ENCODE assay signal across 10 cellular contexts in the genomic region with DNA sequence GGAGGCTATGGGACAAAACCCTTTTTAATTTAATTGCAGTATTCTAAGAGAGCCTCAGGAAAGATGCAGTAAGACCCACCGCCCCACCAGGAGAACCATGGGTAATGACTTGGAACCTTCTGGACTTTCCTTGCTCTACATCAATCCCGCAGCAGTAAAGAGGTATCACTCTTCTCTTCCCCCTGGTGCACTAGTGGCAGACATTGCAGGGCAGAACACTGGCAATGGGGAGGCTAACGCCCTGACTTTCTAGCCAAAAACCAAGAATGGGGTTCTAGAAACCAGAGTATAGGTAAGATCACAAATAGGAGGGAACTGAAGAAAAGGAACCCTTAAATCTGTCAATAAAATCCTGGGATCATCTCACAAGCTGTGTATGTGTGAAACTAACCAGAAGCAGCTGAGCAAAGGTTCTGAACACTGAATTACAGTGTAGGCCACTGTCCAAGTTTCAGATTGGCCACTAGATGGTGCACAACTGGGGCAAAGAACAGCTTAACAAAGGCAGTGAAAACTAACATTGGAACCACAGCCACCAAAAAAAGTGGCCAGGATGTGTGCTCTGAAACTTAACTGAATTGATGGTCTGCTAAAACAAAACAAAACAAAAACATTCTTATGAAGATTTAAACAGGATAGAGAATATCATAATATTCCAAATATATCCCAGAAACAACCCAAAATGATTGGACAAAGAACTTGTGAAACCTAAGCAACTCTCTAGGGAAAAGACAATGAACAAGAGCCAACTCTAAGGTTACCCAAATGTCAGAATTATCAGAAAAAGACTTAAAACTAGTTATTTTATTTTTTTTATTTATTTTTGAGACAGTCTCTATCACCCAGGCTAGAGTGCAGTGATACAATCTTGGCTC. TPM values are rescaled to one million over a fixed set of nuclear protein-coding genes. Genes with fewer than 3 reads are reported as not detected.
DNase-seq lines count a peak whose midpoint lies in the region; ATAC-seq and TF ChIP-seq lines count a peak whose summit lies in the region.
"Had no signal": no experiment of that assay in that cellular context is flagged by ENCODE, and none has a peak within 500 bp of the region (broad histone marks: within the 10 kb centered on the region; RNA-seq: fewer than 3 reads in every experiment).

No MANE protein-coding gene starts in this region.

- no peaks in the 10 kb centered on the region for H3K27me3 Mint-ChIP-seq in T-cell

- no peak overlapping the region for H3K4me3 ChIP-seq in neutrophil (ENCODE audit: low read depth in 1 of 2, low read length in 1 of 2)

- no peak overlapping the region for H3K4me3 Mint-ChIP-seq in T-cell

- peaks cover 31% of the 10 kb centered on the region for H3K36me3 Mint-ChIP-seq in T-cell

- H3K36me3 ChIP-seq in neutrophil: peaks cover 36% of the 10 kb centered on the region

- H3K27ac ChIP-seq in epithelial cell of prostate (peak overlapping the region; percentile 69), neutrophil (no peak overlapping the region)

- no peaks in the 10 kb centered on the region for H3K27me3 ChIP-seq in neutrophil

- no peaks in the 10 kb centered on the region for H3K9me3 ChIP-seq in neutrophil

- CTCF ChIA-PET in T-cell (lab: Charles Lee): interaction anchor here in 1 of 2 donors (0.6 to 1.4 kb wide), 6 partner anchors 12 to 818 kb away, joined by 3 to 4 read pairs (median 3); no protein-coding TSS in a partner anchor

- DNase-seq in CMK (ENCODE audit: low read depth) (peak; percentile 21), LoVo (ENCODE audit: low spot score) (peak; percentile 58), T-cell (peak in 13 of 34 experiments; percentile 2 to 27 (median 7)), epithelial cell of prostate (ENCODE audit: low read depth, low spot score) (no peak), NCI-H187 treated with DMSO at 0.1 percent for 48 hours (lab: John Stamatoyannopoulos, UW) (no peak)
- DNase-seq: right cardiac atrium had no signal

- H3K9me3 Mint-ChIP-seq in T-cell: peaks cover 0 to 14% (median 12%) of the 10 kb centered on the region in 3 donors

- peak; percentile 58 for TF ChIP-seq CTCF in neutrophil (IDR thresholded peaks at IDR 0.05)

- no peak overlapping the region for H3K27ac Mint-ChIP-seq in T-cell

- H3K4me1 ChIP-seq in neutrophil (ENCODE audit: control insufficient read depth in 1 of 2, insufficient read depth in 1 of 2, low read depth in 1 of 2, low read length in 1 of 2): peaks cover 0 to 5% of the 10 kb centered on the region in 2 experiments

- ATAC-seq in GM19035 (IDR thresholded peaks at IDR 0.05; ENCODE audit: unreplicated experiment) (peak; percentile 49), T-cell (replicated peaks in 1 of 4) (peak in 3 of 4 experiments; percentile 58 to 63 (median 59)), HG03045 (IDR thresholded peaks at IDR 0.05; ENCODE audit: unreplicated experiment) (no peak)

- H3K4me1 Mint-ChIP-seq in T-cell: no peaks in the 10 kb centered on the region

- POLR2A ChIA-PET in T-cell (lab: Charles Lee): no interaction called here

RNA-seq across cellular contexts. Expression of a gene that starts 6.6 kb away (rescaled TPM):
- total RNA-seq in T-cell: under 1 TPM in 4 of 5 donors, not detected in 1; 0.30 to 0.53 (median 0.44) TPM
- total RNA-seq: T-helper 1 cell treated with Interleukin-12 subunit alpha and Interleukin-12 subunit beta and Interleukin-4 antibody, amounts not matched to agents 30 ng/mL and 1 ng/mL, for 36 hours had no signal

Comparison
In these comparisons a context has a peak if more than half of its experiments do, and no peak if none do; other contexts are left out.
1. DNase-seq: peak in CMK (single experiment) and LoVo (single experiment); none in epithelial cell of prostate (single experiment) and NCI-H187 treated with DMSO at 0.1 percent for 48 hours (single experiment).